Comparison of ENCODE assay signal across 10 cellular contexts in genomic region chr16:4376126-4376819, GRCh38. TPM values are rescaled to one million over a fixed set of nuclear protein-coding genes. Genes with fewer than 3 reads are reported as not detected.
DNase-seq lines count a peak whose midpoint lies in the region; TF ChIP-seq lines count a peak whose summit lies in the region.
"Had no signal": no experiment of that assay in that cellular context is flagged by ENCODE, and none has a peak within 500 bp of the region (broad histone marks: within the 10 kb centered on the region; RNA-seq: fewer than 3 reads in every experiment).

No MANE protein-coding gene starts in this region.

- H3K36me3 Mint-ChIP-seq in activated T-helper 2 cell treated with anti-CD3 and anti-CD28 coated beads, Interferon-gamma antibody, Interleukin-2, Interleukin-4, amounts not matched to agents 10 μg/mL and 5 μg/mL and 100 μg/mL, durations not matched to agents 14 hours and 24 hours and 36 hours (ENCODE audit: low read depth) = peaks cover 3% of the 10 kb centered on the region

- H3K4me3 Mint-ChIP-seq in activated T-helper 2 cell treated with anti-CD3 and anti-CD28 coated beads, Interferon-gamma antibody, Interleukin-2, Interleukin-4, amounts not matched to agents 10 μg/mL and 5 μg/mL and 100 μg/mL, durations not matched to agents 14 hours and 24 hours and 36 hours (ENCODE audit: low read depth) = no peak overlapping the region

- no peaks in the 10 kb centered on the region for H3K4me1 Mint-ChIP-seq in activated T-helper 2 cell treated with anti-CD3 and anti-CD28 coated beads, Interferon-gamma antibody, Interleukin-2, Interleukin-4, amounts not matched to agents 10 μg/mL and 5 μg/mL and 100 μg/mL, durations not matched to agents 14 hours and 24 hours and 36 hours (ENCODE audit: low read depth)

- peak; percentile 73 for DNase-seq in NCI-H2196 (lab: John Stamatoyannopoulos, UW; ENCODE audit: unreplicated experiment)
- DNase-seq in NCI-H2196 treated with DMSO at 0.1 percent for 48 hours (lab: John Stamatoyannopoulos, UW; ENCODE audit: unreplicated experiment) = no peak
- peak; percentile 86 for DNase-seq in fibroblast of pulmonary artery (ENCODE audit: low read depth)
- DNase-seq in myocyte (ENCODE audit: low read depth) = peak; percentile 88
- no peak for DNase-seq in NCI-H2107 (lab: John Stamatoyannopoulos, UW)
- no peak for DNase-seq in SHP77 treated with DMSO at 0.1 percent for 48 hours (lab: John Stamatoyannopoulos, UW)
- no peak for DNase-seq in activated T-helper 2 cell treated with anti-CD3 and anti-CD28 coated beads, Interferon-gamma antibody, Interleukin-2, Interleukin-4, amounts not matched to agents 10 μg/mL and 5 μg/mL and 100 μg/mL, durations not matched to agents 14 hours and 24 hours and 36 hours (ENCODE audit: low spot score)
- no peak for DNase-seq in DMS53 (lab: John Stamatoyannopoulos, UW)
- DNase-seq: activated naive CD4-positive, alpha-beta T cell; NCI-H774 had no signal

- no peaks in the 10 kb centered on the region for H3K9me3 Mint-ChIP-seq in activated T-helper 2 cell treated with anti-CD3 and anti-CD28 coated beads, Interferon-gamma antibody, Interleukin-2, Interleukin-4, amounts not matched to agents 10 μg/mL and 5 μg/mL and 100 μg/mL, durations not matched to agents 14 hours and 24 hours and 36 hours

- no peaks in the 10 kb centered on the region for H3K27me3 Mint-ChIP-seq in activated T-helper 2 cell treated with anti-CD3 and anti-CD28 coated beads, Interferon-gamma antibody, Interleukin-2, Interleukin-4, amounts not matched to agents 10 μg/mL and 5 μg/mL and 100 μg/mL, durations not matched to agents 14 hours and 24 hours and 36 hours (ENCODE audit: low read depth)

- TF ChIP-seq CTCF in fibroblast of pulmonary artery (IDR thresholded peaks at IDR 0.05; ENCODE audit: low read length, missing control alignments) = no peak

- H3K4me3 ChIP-seq in fibroblast of pulmonary artery (replicated peaks; ENCODE audit: low read depth, low read length) = peak overlapping the region; percentile 30

- intact Hi-C loops in activated T-helper 2 cell treated with anti-CD3 and anti-CD28 coated beads, Interferon-gamma antibody, Interleukin-2, Interleukin-4, amounts not matched to agents 10 μg/mL and 5 μg/mL and 100 μg/mL, durations not matched to agents 14 hours and 24 hours and 36 hours (cut with micrococcal nuclease) = no loop called here

- H3K27ac Mint-ChIP-seq in activated T-helper 2 cell treated with anti-CD3 and anti-CD28 coated beads, Interferon-gamma antibody, Interleukin-2, Interleukin-4, amounts not matched to agents 10 μg/mL and 5 μg/mL and 100 μg/mL, durations not matched to agents 14 hours and 24 hours and 36 hours = no peak overlapping the region

RNA-seq across cellular contexts. Expression of gene VASN, which starts 4.6 kb away (rescaled TPM):
- 7.5 and 10.9 TPM in 2 replicates for total RNA-seq in myocyte
- 28.3 TPM for polyA plus RNA-seq in myocyte (2012)
- total RNA-seq in activated T-helper 2 cell treated with anti-CD3 and anti-CD28 coated beads, Interferon-gamma antibody, Interleukin-2, Interleukin-4, amounts not matched to agents 10 μg/mL and 5 μg/mL and 100 μg/mL, durations not matched to agents 14 hours and 24 hours and 36 hours = 0.16 TPM in 1 of 2 replicates, not detected in the other

RNA-seq across cellular contexts. Expression of gene PAM16, which starts 25.2 kb away (rescaled TPM):
- 28.4 and 50.7 TPM in 2 replicates for total RNA-seq in myocyte
- polyA plus RNA-seq in myocyte (2012) = 47.6 TPM
- total RNA-seq in activated T-helper 2 cell treated with anti-CD3 and anti-CD28 coated beads, Interferon-gamma antibody, Interleukin-2, Interleukin-4, amounts not matched to agents 10 μg/mL and 5 μg/mL and 100 μg/mL, durations not matched to agents 14 hours and 24 hours and 36 hours = 73.1 and 73.8 TPM in 2 replicates

RNA-seq across cellular contexts. Expression of gene CORO7, which starts 40.1 kb away (rescaled TPM):
- 122 and 370 TPM in 2 replicates for total RNA-seq in myocyte
- 78.9 TPM for polyA plus RNA-seq in myocyte (2012)
- 92.5 and 101 TPM in 2 replicates for total RNA-seq in activated T-helper 2 cell treated with anti-CD3 and anti-CD28 coated beads, Interferon-gamma antibody, Interleukin-2, Interleukin-4, amounts not matched to agents 10 μg/mL and 5 μg/mL and 100 μg/mL, durations not matched to agents 14 hours and 24 hours and 36 hours

RNA-seq across cellular contexts. Expression of gene DNAJA3, which starts 49.4 kb away (rescaled TPM):
- 67.6 and 72.7 TPM in 2 replicates for total RNA-seq in myocyte
- 47.1 TPM for polyA plus RNA-seq in myocyte (2012)
- total RNA-seq in activated T-helper 2 cell treated with anti-CD3 and anti-CD28 coated beads, Interferon-gamma antibody, Interleukin-2, Interleukin-4, amounts not matched to agents 10 μg/mL and 5 μg/mL and 100 μg/mL, durations not matched to agents 14 hours and 24 hours and 36 hours = 77.1 and 88.4 TPM in 2 replicates

Comparison
In these comparisons a context has a peak if more than half of its experiments do, and no peak if none do; other contexts are left out.
1. DNase-seq: peak in NCI-H2196 (single experiment), fibroblast of pulmonary artery (single experiment) and myocyte (single experiment); none in NCI-H2196 treated with DMSO at 0.1 percent for 48 hours (single experiment), NCI-H2107 (single experiment), SHP77 treated with DMSO at 0.1 percent for 48 hours (single experiment), activated T-helper 2 cell treated with anti-CD3 and anti-CD28 coated beads, Interferon-gamma antibody, Interleukin-2, Interleukin-4, amounts not matched to agents 10 μg/mL and 5 μg/mL and 100 μg/mL, durations not matched to agents 14 hours and 24 hours and 36 hours (single experiment) and DMS53 (single experiment).